Comparison of ENCODE assay signal across 33 cellular contexts in genomic region chr17:9821921-9822320, GRCh38. TPM values are rescaled to one million over a fixed set of nuclear protein-coding genes. Genes with fewer than 3 reads are reported as not detected.
"Had no signal": no experiment of that assay in that cellular context is flagged by ENCODE, and none has a peak within 500 bp of the region (broad histone marks: within the 10 kb centered on the region; RNA-seq: fewer than 3 reads in every experiment).

Gene GSG1L2 (minus strand): TSS chr17:9822079. CDS start chr17:9822071, 8 bp downstream.

- H3K4me3 Mint-ChIP-seq: activated B cell treated with CpG ODN at 0.5 μM for 24 hours; activated CD8-positive, alpha-beta T cell treated with anti-CD3 and anti-CD28 coated beads for 36 hours; activated naive CD8-positive, alpha-beta T cell; activated T-cell treated with anti-CD3 and anti-CD28 coated beads, Interleukin-2, amount 50 U/mL, for 72 hours; brain; effector memory CD8-positive, alpha-beta T cell; nephron; stimulated activated memory B cell treated with anti-CD40 and anti-IgM and Interleukin-4, amounts not matched to agents 10 μg/mL and 1 μg/mL and 100 μg/mL, for 72 hours; stimulated activated naive CD8-positive, alpha-beta T cell treated with anti-CD3 and anti-CD28 coated beads, Interleukin-15, amount 100 ng/mL, for 72 hours had no signal

- DNase-seq: activated B cell treated with CpG ODN at 0.5 μM for 24 hours; activated CD4-positive, alpha-beta T cell treated with anti-CD3 and anti-CD28 coated beads, Interleukin-2, amount 50 U/mL, for 1 hour; activated CD8-positive, alpha-beta T cell treated with anti-CD3 and anti-CD28 coated beads for 36 hours; activated effector memory CD4-positive, alpha-beta T cell treated with Interleukin-2 at 50 U/mL for 16 hours; activated naive CD4-positive, alpha-beta T cell treated with Interleukin-2 at 50 U/mL for 16 hours; activated T-cell treated with anti-CD3 and anti-CD28 coated beads, Interleukin-2, amount 50 U/mL, for 72 hours; cortex of kidney; effector memory CD8-positive, alpha-beta T cell; erythroblast; gastrocnemius medialis; glutamatergic neuron; left ventricle myocardium inferior; pancreas; psoas muscle; stimulated activated CD4-positive, alpha-beta T cell treated with anti-CD3 and anti-CD28 coated beads, Interleukin-1b, Interleukin-23, amount 100 ng/mL, for 48 hours; stimulated activated CD4-positive, alpha-beta T cell treated with anti-CD3 and anti-CD28 coated beads, Interleukin-4, amount 100 ng/mL, for 4 hours; stimulated activated CD8-positive, alpha-beta memory T cell treated with anti-CD3 and anti-CD28 coated beads, Interleukin-4, amount 100 ng/mL, for 48 hours; stimulated activated naive CD8-positive, alpha-beta T cell treated with anti-CD3 and anti-CD28 coated beads, Interleukin-15, amount 100 ng/mL, for 72 hours; substantia nigra; T-helper 2 cell; upper lobe of right lung had no signal

- H3K4me1 Mint-ChIP-seq: activated B cell treated with CpG ODN at 0.5 μM for 24 hours; brain; nephron; stimulated activated memory B cell treated with anti-CD40 and anti-IgM and Interleukin-4, amounts not matched to agents 10 μg/mL and 1 μg/mL and 100 μg/mL, for 72 hours; stimulated activated naive CD8-positive, alpha-beta T cell treated with anti-CD3 and anti-CD28 coated beads, Interleukin-15, amount 100 ng/mL, for 72 hours had no signal

- FAIRE-seq: islet of Langerhans, pancreas had no signal

- H3K4me3 ChIP-seq: ascending aorta, cardiac muscle cell, gastrocnemius medialis, left ventricle myocardium inferior, lung, pancreas, psoas muscle, smooth muscle cell, upper lobe of right lung had no signal

- H3K9me3 Mint-ChIP-seq: activated CD8-positive, alpha-beta T cell treated with anti-CD3 and anti-CD28 coated beads for 36 hours had no signal

- H3K4me2 ChIP-seq: smooth muscle cell had no signal

- H3K9me3 ChIP-seq: ascending aorta, gastrocnemius medialis, left ventricle myocardium inferior, pancreas, psoas muscle, upper lobe of right lung had no signal

- H3K27ac ChIP-seq: ascending aorta, cardiac muscle cell, gastrocnemius medialis, left ventricle myocardium inferior, pancreas, psoas muscle, upper lobe of right lung had no signal

- H3K36me3 Mint-ChIP-seq: activated naive CD8-positive, alpha-beta T cell; brain; stimulated activated memory B cell treated with anti-CD40 and anti-IgM and Interleukin-4, amounts not matched to agents 10 μg/mL and 1 μg/mL and 100 μg/mL, for 72 hours had no signal

- ATAC-seq: activated CD8-positive, alpha-beta T cell treated with anti-CD3 and anti-CD28 coated beads for 36 hours; activated T-cell treated with anti-CD3 and anti-CD28 coated beads, Interleukin-2, amount 50 U/mL, for 72 hours; effector memory CD8-positive, alpha-beta T cell; gastrocnemius medialis; pancreas; psoas muscle; stimulated activated memory B cell treated with anti-CD40 and anti-IgM and Interleukin-4, amounts not matched to agents 10 μg/mL and 1 μg/mL and 100 μg/mL, for 72 hours; stimulated activated naive CD8-positive, alpha-beta T cell treated with anti-CD3 and anti-CD28 coated beads, Interleukin-15, amount 100 ng/mL, for 72 hours; upper lobe of right lung had no signal

- H3K4me1 ChIP-seq: ascending aorta, gastrocnemius medialis, left ventricle myocardium inferior, pancreas, psoas muscle, upper lobe of right lung had no signal

- H3K27ac Mint-ChIP-seq: activated B cell treated with CpG ODN at 0.5 μM for 24 hours; activated CD8-positive, alpha-beta T cell treated with anti-CD3 and anti-CD28 coated beads for 36 hours; activated naive CD8-positive, alpha-beta T cell; activated T-cell treated with anti-CD3 and anti-CD28 coated beads, Interleukin-2, amount 50 U/mL, for 72 hours; brain; effector memory CD8-positive, alpha-beta T cell; nephron; stimulated activated memory B cell treated with anti-CD40 and anti-IgM and Interleukin-4, amounts not matched to agents 10 μg/mL and 1 μg/mL and 100 μg/mL, for 72 hours; stimulated activated naive CD8-positive, alpha-beta T cell treated with anti-CD3 and anti-CD28 coated beads, Interleukin-15, amount 100 ng/mL, for 72 hours had no signal

RNA-seq across cellular contexts. Expression of gene GSG1L2, which starts in this region (rescaled TPM):
- total RNA-seq: activated B cell treated with CpG ODN at 0.5 μM for 24 hours; activated CD8-positive, alpha-beta T cell treated with anti-CD3 and anti-CD28 coated beads for 36 hours; activated T-cell treated with anti-CD3 and anti-CD28 coated beads, Interleukin-2, amount 50 U/mL, for 72 hours; ascending aorta; cardiac muscle cell; cerebellum; gastrocnemius medialis; left ventricle myocardium inferior; lung; mucosa of gallbladder; pancreas; psoas muscle; smooth muscle cell; upper lobe of right lung had no signal
- polyA plus RNA-seq: cardiac muscle cell, lung, pancreas, psoas muscle, smooth muscle cell, thymus had no signal
